Comparison of ENCODE assay signal across 14 cellular contexts in the genomic region with DNA sequence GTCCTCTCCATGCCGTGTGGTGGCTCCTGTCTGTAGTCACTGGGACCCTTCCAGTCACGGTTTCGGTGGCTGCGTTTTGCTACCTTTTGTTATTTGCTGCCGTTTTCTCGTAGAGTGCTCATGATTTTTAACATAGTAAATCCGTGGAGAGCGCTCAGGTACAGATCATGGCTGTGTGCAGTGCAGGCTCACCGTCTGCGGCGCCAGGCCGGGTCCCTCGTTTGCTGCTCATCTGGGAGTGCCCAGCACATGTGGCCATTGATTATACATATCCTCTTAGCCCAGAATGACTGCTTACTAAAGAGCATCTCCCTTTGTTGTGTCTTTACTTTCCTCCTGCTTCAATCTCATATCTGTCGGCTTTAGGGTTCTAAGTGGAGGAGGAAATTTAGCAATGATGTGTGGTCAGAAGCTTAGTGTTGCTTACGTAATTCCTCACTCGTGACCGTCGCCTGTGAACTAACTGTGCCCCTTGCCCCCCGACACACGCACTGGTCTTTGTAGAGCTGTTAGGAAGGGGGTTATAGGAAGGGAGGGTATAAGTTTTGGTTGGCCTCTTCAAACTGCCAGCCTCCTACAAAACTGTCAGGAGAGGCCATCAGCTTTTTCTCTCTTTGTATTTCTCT. TPM values are rescaled to one million over a fixed set of nuclear protein-coding genes. Genes with fewer than 3 reads are reported as not detected.
DNase-seq lines count a peak whose midpoint lies in the region; ATAC-seq and TF ChIP-seq lines count a peak whose summit lies in the region.
"Had no signal": no experiment of that assay in that cellular context is flagged by ENCODE, and none has a peak within 500 bp of the region (broad histone marks: within the 10 kb centered on the region; RNA-seq: fewer than 3 reads in every experiment).

No MANE protein-coding gene starts in this region.

- H3K27me3 ChIP-seq in GM23338 (ENCODE audit: insufficient read depth) (no peaks in the 10 kb centered on the region), NT2/D1 (ENCODE audit: insufficient read depth, insufficient read length) (no peaks in the 10 kb centered on the region)
- H3K27me3 ChIP-seq: BE2C had no signal

- DNase-seq in GM23338 (ENCODE audit: low spot score) (no peak), NT2/D1 (ENCODE audit: low read depth, low spot score) (no peak), glutamatergic neuron (no peak), neural crest cell (ENCODE audit: low read depth, low spot score) (no peak), osteocyte (ENCODE audit: extremely low spot score, unreplicated experiment) (no peak), left lobe of liver (ENCODE audit: low spot score) (no peak)
- DNase-seq in activated CD4-positive, alpha-beta memory T cell treated with anti-CD3 and anti-CD28 coated beads, Interleukin-2, amount 10 ng/mL, durations not matched to agents 7 days and 5 days: no peak
- DNase-seq in effector memory CD8-positive, alpha-beta T cell: no peak
- DNase-seq: activated CD4-positive, alpha-beta T cell treated with anti-CD3 and anti-CD28 coated beads, Interleukin-2, amount 50 U/mL, for 4 hours; activated naive CD4-positive, alpha-beta T cell; BE2C; PC-3; T-helper 2 cell had no signal

- H2AFZ ChIP-seq in GM23338: no peak overlapping the region

- no peaks in the 10 kb centered on the region for H3K9me3 ChIP-seq in NT2/D1 (ENCODE audit: insufficient read depth, low read length)
- H3K9me3 ChIP-seq: BE2C had no signal

- H3K9ac ChIP-seq in NT2/D1 (ENCODE audit: insufficient read length, low read depth): peak overlapping the region; percentile 34

- ATAC-seq in GM23338 (no peak), left lobe of liver (no peak)
- no peak for ATAC-seq in effector memory CD8-positive, alpha-beta T cell (replicated peaks)
- ATAC-seq: PC-3 had no signal

- no peaks in the 10 kb centered on the region for H3K9me2 ChIP-seq in GM23338 (ENCODE audit: insufficient read depth)

- no peak overlapping the region for H3K4me3 ChIP-seq in GM23338
- H3K4me3 ChIP-seq in NT2/D1 (ENCODE audit: insufficient read length, low read depth): no peak overlapping the region

- H3K4me1 Mint-ChIP-seq in GM23338: peaks cover 24% of the 10 kb centered on the region
- peaks cover 33% of the 10 kb centered on the region for H3K4me1 Mint-ChIP-seq in glutamatergic neuron (ENCODE audit: low read depth, unreplicated experiment)
- H3K4me1 Mint-ChIP-seq in neural crest cell: peaks cover 13% of the 10 kb centered on the region
- H3K4me1 Mint-ChIP-seq in activated CD4-positive, alpha-beta memory T cell treated with anti-CD3 and anti-CD28 coated beads, Interleukin-2, amount 10 ng/mL, durations not matched to agents 7 days and 5 days: no peaks in the 10 kb centered on the region
- H3K4me1 Mint-ChIP-seq in osteocyte (ENCODE audit: unreplicated experiment): peaks cover 11% of the 10 kb centered on the region
- H3K4me1 Mint-ChIP-seq in effector memory CD8-positive, alpha-beta T cell (ENCODE audit: low read depth in 2 of 2): peaks cover 0 to 10% of the 10 kb centered on the region in 2 donors

- H3K4me1 ChIP-seq in GM23338 (ENCODE audit: insufficient read depth) (peaks cover 10% of the 10 kb centered on the region; the same call in 1 of the 2 replicates), NT2/D1 (ENCODE audit: insufficient read depth, insufficient read length) (peaks cover 15% of the 10 kb centered on the region)
- H3K4me1 ChIP-seq: BE2C had no signal

- H3K4me2 ChIP-seq in GM23338: peak overlapping the region; percentile 64; the same call in 1 of the 2 replicates

- no peaks in the 10 kb centered on the region for H3K36me3 ChIP-seq in GM23338 (ENCODE audit: insufficient read depth)
- H3K36me3 ChIP-seq in NT2/D1 (ENCODE audit: insufficient read depth, insufficient read length, low read length): peaks cover 53% of the 10 kb centered on the region

- H3K4me3 Mint-ChIP-seq in GM23338: peak overlapping the region; percentile 19; the same call in 1 of the 3 replicates
- no peak overlapping the region for H3K4me3 Mint-ChIP-seq in glutamatergic neuron (ENCODE audit: unreplicated experiment)
- H3K4me3 Mint-ChIP-seq in neural crest cell: no peak overlapping the region
- H3K4me3 Mint-ChIP-seq in activated CD4-positive, alpha-beta memory T cell treated with anti-CD3 and anti-CD28 coated beads, Interleukin-2, amount 10 ng/mL, durations not matched to agents 7 days and 5 days: no peak overlapping the region
- no peak overlapping the region for H3K4me3 Mint-ChIP-seq in osteocyte (ENCODE audit: unreplicated experiment)
- H3K4me3 Mint-ChIP-seq in effector memory CD8-positive, alpha-beta T cell: no peak overlapping the region

- H4K20me1 ChIP-seq in GM23338 (replicated peaks; ENCODE audit: insufficient read depth): peaks cover 8% of the 10 kb centered on the region

- peaks cover 66% of the 10 kb centered on the region for H3K79me2 ChIP-seq in GM23338 (replicated peaks; ENCODE audit: insufficient read depth)

- 0 out of 2 replicates have a peak, but pooled peaks cover 3% of the 10 kb centered on the region for H3F3A ChIP-seq in GM23338 (replicated peaks; ENCODE audit: low read depth)

- H3K27ac Mint-ChIP-seq in GM23338 (peak overlapping the region; percentile 97), glutamatergic neuron (ENCODE audit: unreplicated experiment) (peak overlapping the region; percentile 16), neural crest cell (ENCODE audit: unreplicated experiment) (peak overlapping the region; percentile 3), osteocyte (ENCODE audit: unreplicated experiment) (no peak overlapping the region)
- H3K27ac Mint-ChIP-seq in activated CD4-positive, alpha-beta memory T cell treated with anti-CD3 and anti-CD28 coated beads, Interleukin-2, amount 10 ng/mL, durations not matched to agents 7 days and 5 days: no peak overlapping the region
- H3K27ac Mint-ChIP-seq in effector memory CD8-positive, alpha-beta T cell: no peak overlapping the region

- POLR2A ChIA-PET in activated CD4-positive, alpha-beta memory T cell treated with anti-CD3 and anti-CD28 coated beads, Interleukin-2, amount 10 ng/mL, durations not matched to agents 7 days and 5 days (lab: Charles Lee): no interaction called here

- H3K36me3 Mint-ChIP-seq in GM23338 (ENCODE audit: low read depth) (peaks cover 22% of the 10 kb centered on the region), glutamatergic neuron (ENCODE audit: unreplicated experiment) (peaks cover under 1% of the 10 kb centered on the region), neural crest cell (ENCODE audit: low read depth) (peaks cover 9% of the 10 kb centered on the region), osteocyte (ENCODE audit: unreplicated experiment) (peaks cover 4% of the 10 kb centered on the region)
- H3K36me3 Mint-ChIP-seq in activated CD4-positive, alpha-beta memory T cell treated with anti-CD3 and anti-CD28 coated beads, Interleukin-2, amount 10 ng/mL, durations not matched to agents 7 days and 5 days (ENCODE audit: low read depth): peaks cover 25% of the 10 kb centered on the region
- H3K36me3 Mint-ChIP-seq in effector memory CD8-positive, alpha-beta T cell (ENCODE audit: insufficient read depth): peaks cover 12% of the 10 kb centered on the region

- CTCF ChIA-PET in activated CD4-positive, alpha-beta memory T cell treated with anti-CD3 and anti-CD28 coated beads, Interleukin-2, amount 10 ng/mL, durations not matched to agents 7 days and 5 days (lab: Charles Lee): no interaction called here

- H3K9me3 Mint-ChIP-seq in GM23338 (no peaks in the 10 kb centered on the region), glutamatergic neuron (ENCODE audit: unreplicated experiment) (peaks cover 15% of the 10 kb centered on the region), neural crest cell (no peaks in the 10 kb centered on the region), osteocyte (ENCODE audit: unreplicated experiment) (no peaks in the 10 kb centered on the region)
- H3K9me3 Mint-ChIP-seq in activated CD4-positive, alpha-beta memory T cell treated with anti-CD3 and anti-CD28 coated beads, Interleukin-2, amount 10 ng/mL, durations not matched to agents 7 days and 5 days: no peaks in the 10 kb centered on the region
- H3K9me3 Mint-ChIP-seq in effector memory CD8-positive, alpha-beta T cell: no peaks in the 10 kb centered on the region

- H3K27ac ChIP-seq in GM23338 (ENCODE audit: low read depth): peak overlapping the region; percentile 93

- H3K27me3 Mint-ChIP-seq in GM23338 (ENCODE audit: insufficient read depth, low read depth, poor library complexity): peaks cover 6% of the 10 kb centered on the region
- H3K27me3 Mint-ChIP-seq in glutamatergic neuron (ENCODE audit: unreplicated experiment): peaks cover 2% of the 10 kb centered on the region
- no peaks in the 10 kb centered on the region for H3K27me3 Mint-ChIP-seq in neural crest cell (ENCODE audit: low read depth)
- no peaks in the 10 kb centered on the region for H3K27me3 Mint-ChIP-seq in activated CD4-positive, alpha-beta memory T cell treated with anti-CD3 and anti-CD28 coated beads, Interleukin-2, amount 10 ng/mL, durations not matched to agents 7 days and 5 days
- no peaks in the 10 kb centered on the region for H3K27me3 Mint-ChIP-seq in osteocyte (ENCODE audit: unreplicated experiment)
- no peaks in the 10 kb centered on the region for H3K27me3 Mint-ChIP-seq in effector memory CD8-positive, alpha-beta T cell

- TF ChIP-seq CTCF in GM23338 (conservative IDR thresholded peaks at IDR 0.05; ENCODE audit: low read depth in 2 of 2) (no peak), glutamatergic neuron (IDR thresholded peaks at IDR 0.05; ENCODE audit: partially characterized antibody, unreplicated experiment) (no peak), neural crest cell (conservative IDR thresholded peaks at IDR 0.05) (no peak), osteocyte (IDR thresholded peaks at IDR 0.05) (no peak)

RNA-seq across cellular contexts. Expression of a gene that starts 31.8 kb away (rescaled TPM):
- total RNA-seq in GM23338 (2014; rRNA removed; shearing (Covaris generic)): 80.0 and 92.0 TPM in 2 replicates
- 40.2 and 42.9 TPM in 2 replicates for polyA plus RNA-seq in GM23338 (2016; fragmentation: Nextera tagmentation; extraction: Ambion mirVana)
- total RNA-seq in glutamatergic neuron (ENCODE audit: unreplicated experiment) (62.0 TPM), neural crest cell (105 and 108 TPM in 2 replicates), osteocyte (66.9 and 72.1 TPM in 2 replicates), left lobe of liver (23.5 TPM)
- 100 to 1,000 TPM; 128 to 130 TPM for total RNA-seq in activated CD4-positive, alpha-beta memory T cell treated with anti-CD3 and anti-CD28 coated beads, Interleukin-2, amount 10 ng/mL, durations not matched to agents 7 days and 5 days

RNA-seq across cellular contexts. Expression of a gene that starts 41.6 kb away (rescaled TPM):
- not detected in 2 replicates for total RNA-seq in GM23338 (2014; rRNA removed; shearing (Covaris generic))
- polyA plus RNA-seq in GM23338 (2016; fragmentation: Nextera tagmentation; extraction: Ambion mirVana): not detected in 2 replicates
- total RNA-seq in glutamatergic neuron (ENCODE audit: unreplicated experiment): not detected
- not detected in 2 replicates for total RNA-seq in neural crest cell
- total RNA-seq in activated CD4-positive, alpha-beta memory T cell treated with anti-CD3 and anti-CD28 coated beads, Interleukin-2, amount 10 ng/mL, durations not matched to agents 7 days and 5 days: not detected
- total RNA-seq in osteocyte: not detected in 2 replicates
- not detected for total RNA-seq in left lobe of liver
- total RNA-seq: omental fat pad, PC-3 had no signal

RNA-seq across cellular contexts. Expression of a gene that starts 50.6 kb away (rescaled TPM):
- 0.27 TPM in 1 of 2 replicates, not detected in the other for total RNA-seq in GM23338 (2014; rRNA removed; shearing (Covaris generic))
- not detected in 2 replicates for polyA plus RNA-seq in GM23338 (2016; fragmentation: Nextera tagmentation; extraction: Ambion mirVana)
- total RNA-seq in glutamatergic neuron (ENCODE audit: unreplicated experiment) (1.2 TPM), neural crest cell (0.77 and 1.5 TPM in 2 replicates), osteocyte (0.24 TPM in 1 of 2 replicates, not detected in the other), left lobe of liver (not detected)
- total RNA-seq in activated CD4-positive, alpha-beta memory T cell treated with anti-CD3 and anti-CD28 coated beads, Interleukin-2, amount 10 ng/mL, durations not matched to agents 7 days and 5 days: not detected
- total RNA-seq: omental fat pad, PC-3 had no signal

Comparison
In these comparisons a context has a peak if more than half of its experiments do, and no peak if none do; other contexts are left out.
1. H3K27ac Mint-ChIP-seq: peak in GM23338 (single experiment), glutamatergic neuron (single experiment) and neural crest cell (single experiment); none in activated CD4-positive, alpha-beta memory T cell treated with anti-CD3 and anti-CD28 coated beads, Interleukin-2, amount 10 ng/mL, durations not matched to agents 7 days and 5 days (single experiment), osteocyte (single experiment) and effector memory CD8-positive, alpha-beta T cell (0 of 2).